8 cellular contexts compared by ENCODE assay signal in the genomic region with DNA sequence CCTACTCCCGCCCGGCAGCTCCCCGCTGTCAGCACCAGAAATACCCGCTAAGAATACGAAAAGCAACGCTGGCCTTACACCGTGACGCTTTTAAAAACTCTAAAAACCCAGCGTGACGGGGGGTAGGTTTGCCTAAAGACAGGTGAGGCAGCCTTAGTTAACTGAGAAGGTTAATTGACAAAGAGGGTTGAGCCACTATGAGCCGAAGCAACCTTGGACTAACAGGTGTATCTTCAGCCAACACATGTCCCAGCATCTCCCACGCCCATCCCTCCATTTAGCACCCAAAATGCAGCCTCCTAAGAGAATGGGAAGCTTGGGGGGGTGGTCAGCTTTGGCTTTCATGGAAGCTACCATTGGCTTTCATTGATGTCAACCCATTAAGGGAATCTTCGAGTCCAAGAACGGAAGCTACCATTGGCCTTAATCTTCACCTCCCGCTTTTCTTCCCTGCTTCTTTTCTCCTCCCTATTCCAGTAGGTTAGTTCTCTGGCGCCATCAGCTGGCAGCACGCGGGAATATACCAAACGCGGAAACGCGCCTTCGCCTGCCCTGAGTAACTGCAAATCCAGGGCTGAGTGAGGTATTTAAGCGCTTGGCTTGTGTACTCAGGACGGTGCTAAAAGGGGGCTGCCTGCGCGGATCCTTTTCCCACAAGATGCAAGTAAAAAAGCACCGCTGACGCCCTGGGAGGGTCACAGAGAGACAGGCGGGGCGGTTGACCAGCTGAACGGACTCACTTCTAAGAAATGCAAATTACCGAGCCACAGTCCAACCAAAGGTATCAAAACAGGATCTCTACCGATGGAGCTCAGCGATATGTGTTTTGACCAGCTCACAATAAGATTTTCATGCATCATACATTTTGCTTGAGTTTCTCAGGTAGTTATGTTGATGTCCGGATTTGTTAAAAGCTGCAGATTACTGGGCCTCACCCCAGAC. TPM values are rescaled to one million over a fixed set of nuclear protein-coding genes. Genes with fewer than 3 reads are reported as not detected.
DNase-seq lines count a peak whose midpoint lies in the region; ATAC-seq and TF ChIP-seq lines count a peak whose summit lies in the region.

No MANE protein-coding gene starts in this region.

- ATAC-seq in GM18505 (IDR thresholded peaks at IDR 0.05; ENCODE audit: unreplicated experiment) (peak; percentile 68), WTC11 (peak; percentile 77)
- ATAC-seq in effector memory CD8-positive, alpha-beta T cell (replicated peaks), result no peak

- no peaks in the 10 kb centered on the region for H3K36me3 Mint-ChIP-seq in WTC11
- H3K36me3 Mint-ChIP-seq in effector memory CD8-positive, alpha-beta T cell (ENCODE audit: insufficient read depth), result no peaks in the 10 kb centered on the region

- POLR2A ChIA-PET in WTC11 (lab: Charles Lee), result no interaction called here

- TF ChIP-seq POLR2A in GM18505 (IDR thresholded peaks at IDR 0.05; ENCODE audit: borderline replicate concordance, extremely low read depth, insufficient read depth, insufficient read length), result no peak

- H3K27me3 Mint-ChIP-seq in WTC11 (ENCODE audit: low read depth), result peaks cover 48% of the 10 kb centered on the region
- H3K27me3 Mint-ChIP-seq in effector memory CD8-positive, alpha-beta T cell, result peaks cover 67 to 93% of the 10 kb centered on the region in 2 donors

- DNase-seq in Ammon's horn (ENCODE audit: low spot score), result peak; percentile 63
- peak; percentile 66 for DNase-seq in HuH-7 (ENCODE audit: low spot score)
- peak; percentile 96 for DNase-seq in WTC11 (ENCODE audit: low spot score)
- DNase-seq in germinal center (ENCODE audit: low spot score), result peak; percentile 23
- DNase-seq in nucleus accumbens (lab: John Stamatoyannopoulos, UW), result peak in 48 of 56 donors; percentile 3 to 75 (median 30)
- no peak for DNase-seq in effector memory CD8-positive, alpha-beta T cell
- DNase-seq in NCI-H128 (lab: John Stamatoyannopoulos, UW; ENCODE audit: unreplicated experiment), result no peak

- TF ChIP-seq CTCF in WTC11 (IDR thresholded peaks at IDR 0.05), result peak; percentile 59; the same call in 1 of the 2 replicates

- H3K4me1 Mint-ChIP-seq in WTC11, result peaks cover 45% of the 10 kb centered on the region
- no peaks in the 10 kb centered on the region for H3K4me1 Mint-ChIP-seq in effector memory CD8-positive, alpha-beta T cell (ENCODE audit: low read depth in 2 of 2)

- H3K27ac Mint-ChIP-seq in WTC11, result peak overlapping the region; percentile 42; the same call in 1 of the 2 replicates
- H3K27ac Mint-ChIP-seq in effector memory CD8-positive, alpha-beta T cell, result no peak overlapping the region

- peak overlapping the region; percentile 62 for H3K4me3 Mint-ChIP-seq in WTC11
- H3K4me3 Mint-ChIP-seq in effector memory CD8-positive, alpha-beta T cell, result no peak overlapping the region

- CTCF ChIA-PET in WTC11 (lab: Charles Lee), result interaction anchor here (0.5 to 8.2 kb wide), 40 partner anchors 9 to 544 kb away, joined by 3 to 161 read pairs (median 4); partner anchors contain the start of genes CNTF and DTX4

- H3K9me3 Mint-ChIP-seq in WTC11, result no peaks in the 10 kb centered on the region
- H3K9me3 Mint-ChIP-seq in effector memory CD8-positive, alpha-beta T cell, result no peaks in the 10 kb centered on the region

TF ChIP-seq in WTC11, 78 proteins besides CTCF, POLR2A, EP300 and RAD21:
- TF ChIP-seq MAX (CRISPR knock-in tag; IDR thresholded peaks at IDR 0.05) (0 out of 2 replicates have a peak, but pooled peaks have one; percentile 43), NFYB (CRISPR knock-in tag; conservative IDR thresholded peaks at IDR 0.05; ENCODE audit: low read depth) (peak; percentile 49), SP1 (CRISPR knock-in tag; conservative IDR thresholded peaks at IDR 0.05) (0 out of 2 replicates have a peak, but pooled peaks have one; percentile 34), TEAD4 (CRISPR knock-in tag; IDR thresholded peaks at IDR 0.05) (no peak)
- TF ChIP-seq, protein P1, sequence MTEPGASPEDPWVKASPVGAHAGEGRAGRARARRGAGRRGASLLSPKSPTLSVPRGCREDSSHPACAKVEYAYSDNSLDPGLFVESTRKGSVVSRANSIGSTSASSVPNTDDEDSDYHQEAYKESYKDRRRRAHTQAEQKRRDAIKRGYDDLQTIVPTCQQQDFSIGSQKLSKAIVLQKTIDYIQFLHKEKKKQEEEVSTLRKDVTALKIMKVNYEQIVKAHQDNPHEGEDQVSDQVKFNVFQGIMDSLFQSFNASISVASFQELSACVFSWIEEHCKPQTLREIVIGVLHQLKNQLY (CRISPR knock-in tag; IDR thresholded peaks at IDR 0.05), result no peak
- TF ChIP-seq, protein P2, sequence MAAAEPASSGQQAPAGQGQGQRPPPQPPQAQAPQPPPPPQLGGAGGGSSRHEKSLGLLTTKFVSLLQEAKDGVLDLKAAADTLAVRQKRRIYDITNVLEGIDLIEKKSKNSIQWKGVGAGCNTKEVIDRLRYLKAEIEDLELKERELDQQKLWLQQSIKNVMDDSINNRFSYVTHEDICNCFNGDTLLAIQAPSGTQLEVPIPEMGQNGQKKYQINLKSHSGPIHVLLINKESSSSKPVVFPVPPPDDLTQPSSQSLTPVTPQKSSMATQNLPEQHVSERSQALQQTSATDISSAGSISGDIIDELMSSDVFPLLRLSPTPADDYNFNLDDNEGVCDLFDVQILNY (CRISPR knock-in tag; IDR thresholded peaks at IDR 0.05), result no peak
- TF ChIP-seq, protein P3, sequence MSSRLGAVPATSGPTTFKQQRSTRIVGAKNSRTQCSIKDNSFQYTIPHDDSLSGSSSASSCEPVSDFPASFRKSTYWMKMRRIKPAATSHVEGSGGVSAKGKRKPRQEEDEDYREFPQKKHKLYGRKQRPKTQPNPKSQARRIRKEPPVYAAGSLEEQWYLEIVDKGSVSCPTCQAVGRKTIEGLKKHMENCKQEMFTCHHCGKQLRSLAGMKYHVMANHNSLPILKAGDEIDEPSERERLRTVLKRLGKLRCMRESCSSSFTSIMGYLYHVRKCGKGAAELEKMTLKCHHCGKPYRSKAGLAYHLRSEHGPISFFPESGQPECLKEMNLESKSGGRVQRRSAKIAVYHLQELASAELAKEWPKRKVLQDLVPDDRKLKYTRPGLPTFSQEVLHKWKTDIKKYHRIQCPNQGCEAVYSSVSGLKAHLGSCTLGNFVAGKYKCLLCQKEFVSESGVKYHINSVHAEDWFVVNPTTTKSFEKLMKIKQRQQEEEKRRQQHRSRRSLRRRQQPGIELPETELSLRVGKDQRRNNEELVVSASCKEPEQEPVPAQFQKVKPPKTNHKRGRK (CRISPR knock-in tag; IDR thresholded peaks at IDR 0.05; ENCODE audit: borderline replicate concordance), result no peak
TF ChIP-seq in WTC11: peak in this region for 3.

RNA-seq across cellular contexts. Expression of gene GLYATL1, which starts 38.5 kb away (rescaled TPM):
- total RNA-seq in WTC11 (2021), result 5.4 to 9.4 TPM (median 7.3 TPM) in 3 replicates

RNA-seq across cellular contexts. Expression of gene GLYATL2, which starts 56.2 kb away (rescaled TPM):
- 0.14 to 0.37 TPM (median 0.20 TPM) in 3 replicates for total RNA-seq in WTC11 (2021)

Comparison
In these comparisons a context has a peak if more than half of its experiments do, and no peak if none do; other contexts are left out.
1. DNase-seq: peak in Ammon's horn (single experiment), HuH-7 (single experiment), WTC11 (single experiment), germinal center (single experiment) and nucleus accumbens (48 of 56); none in effector memory CD8-positive, alpha-beta T cell (0 of 3) and NCI-H128 (single experiment).